Comparison of ENCODE assay signal across 1 cellular context in genomic region chr2:98647636-98648035, GRCh38.
TF ChIP-seq lines count a peak whose summit lies in the region.

No MANE protein-coding gene starts in this region.

TF ChIP-seq in GM23338, 12 proteins besides CTCF, POLR2A, EP300 and RAD21:
- no peak for TF ChIP-seq ZNF462 (CRISPR knock-in tag; IDR thresholded peaks at IDR 0.05)
